8 cellular contexts compared by ENCODE assay signal in genomic region chr6:43771210-43771857, GRCh38. TPM values are rescaled to one million over a fixed set of nuclear protein-coding genes. Genes with fewer than 3 reads are reported as not detected.
A peak's percentile ranks its signal among the peaks of the same experiment; 100 is the strongest.
DNase-seq lines count a peak whose midpoint lies in the region; ATAC-seq, FAIRE-seq and TF ChIP-seq lines count a peak whose summit lies in the region.

No MANE protein-coding gene starts in this region.

- no peaks in the 10 kb centered on the region for H3K9me3 Mint-ChIP-seq in type B pancreatic cell

- peak; percentile 68 for DNase-seq in CD1c-positive myeloid dendritic cell (ENCODE audit: extremely low spot score)
- peak; percentile 38 for DNase-seq in HCEC 1CT
- peak; percentile 28 for DNase-seq in RCC 7860 (ENCODE audit: low spot score)
- DNase-seq in activated naive CD4-positive, alpha-beta T cell treated with Interleukin-2 at 50 U/mL for 16 hours: peak; percentile 78
- DNase-seq in germinal center (ENCODE audit: low spot score): peak; percentile 36
- peak; percentile 43 for DNase-seq in occipital lobe (lab: John Stamatoyannopoulos, UW)
- no peak for DNase-seq in type B pancreatic cell (ENCODE audit: extremely low spot score, unreplicated experiment)

- H3K4me1 Mint-ChIP-seq in type B pancreatic cell (ENCODE audit: unreplicated experiment): peaks cover 46% of the 10 kb centered on the region

- no peak overlapping the region for H3K27ac Mint-ChIP-seq in type B pancreatic cell

- peaks cover 4% of the 10 kb centered on the region for H3K27me3 Mint-ChIP-seq in type B pancreatic cell

- FAIRE-seq in RCC 7860 (lab: Jason Lieb, UNC): no peak

- H3K36me3 Mint-ChIP-seq in type B pancreatic cell: peaks cover 3% of the 10 kb centered on the region

- peak overlapping the region; percentile 85 for H3K4me3 Mint-ChIP-seq in type B pancreatic cell

- TF ChIP-seq CTCF in type B pancreatic cell (conservative IDR thresholded peaks at IDR 0.05): peak; percentile 26

- ATAC-seq in GM21367 (IDR thresholded peaks at IDR 0.05; ENCODE audit: unreplicated experiment): no peak

RNA-seq across cellular contexts. Expression of gene VEGFA, which starts 1.3 kb away (rescaled TPM):
- total RNA-seq in occipital lobe (32.3 TPM), type B pancreatic cell (ENCODE audit: low replicate concordance) (102 and 136 TPM in 2 replicates)
